In genomic region chr5:171863928-171864327, GRCh38 we compare ENCODE assay signal across 18 cellular contexts.
A peak's percentile ranks its signal among the peaks of the same experiment; 100 is the strongest.
DNase-seq lines count a peak whose midpoint lies in the region; ATAC-seq and TF ChIP-seq lines count a peak whose summit lies in the region.
"Had no signal": no experiment of that assay in that cellular context is flagged by ENCODE, and none has a peak within 500 bp of the region (broad histone marks: within the 10 kb centered on the region; RNA-seq: fewer than 3 reads in every experiment).

No MANE protein-coding gene starts in this region.

- H3K36me3 Mint-ChIP-seq in activated naive CD4-positive, alpha-beta T cell treated with anti-CD3 and anti-CD28 coated beads, Interleukin-2, amount 10 ng/mL, durations not matched to agents 7 days and 5 days = peaks cover 18% of the 10 kb centered on the region

- no peak overlapping the region for H3K27ac Mint-ChIP-seq in activated naive CD4-positive, alpha-beta T cell treated with anti-CD3 and anti-CD28 coated beads, Interleukin-2, amount 10 ng/mL, durations not matched to agents 7 days and 5 days
- H3K27ac Mint-ChIP-seq: activated T-helper 17 cell treated with anti-CD3 and anti-CD28 coated beads, Interleukin-2, amount 50 U/mL, for 72 hours had no signal

- peak overlapping the region; percentile 49 for H3K4me2 ChIP-seq in mesenchymal stem cell (ENCODE audit: low read length, poor library complexity, severe bottlenecking)

- no peak overlapping the region for H3K4ac ChIP-seq in mesenchymal stem cell (ENCODE audit: low read depth in 1 of 2, low read length in 2 of 2)

- H3K18ac ChIP-seq in mesenchymal stem cell (ENCODE audit: low read depth in 1 of 2, low read length in 2 of 2) = no peak overlapping the region

- no peak overlapping the region for H3K4me3 Mint-ChIP-seq in activated naive CD4-positive, alpha-beta T cell treated with anti-CD3 and anti-CD28 coated beads, Interleukin-2, amount 10 ng/mL, durations not matched to agents 7 days and 5 days
- H3K4me3 Mint-ChIP-seq: activated T-helper 17 cell treated with anti-CD3 and anti-CD28 coated beads, Interleukin-2, amount 50 U/mL, for 72 hours; central memory CD8-positive, alpha-beta T cell had no signal

- no peak overlapping the region for H4K8ac ChIP-seq in mesenchymal stem cell (ENCODE audit: low read length)

- no peak overlapping the region for H2AK5ac ChIP-seq in mesenchymal stem cell (ENCODE audit: low read length, severe bottlenecking)

- peaks cover 9% of the 10 kb centered on the region for H3K4me1 Mint-ChIP-seq in activated naive CD4-positive, alpha-beta T cell treated with anti-CD3 and anti-CD28 coated beads, Interleukin-2, amount 10 ng/mL, durations not matched to agents 7 days and 5 days
- H3K4me1 Mint-ChIP-seq: activated T-helper 17 cell treated with anti-CD3 and anti-CD28 coated beads, Interleukin-2, amount 50 U/mL, for 72 hours; central memory CD8-positive, alpha-beta T cell had no signal

- no peak overlapping the region for H2AFZ ChIP-seq in mesenchymal stem cell (ENCODE audit: low read depth, low read length)
- H2AFZ ChIP-seq: parathyroid adenoma had no signal

- H3K9ac ChIP-seq in mesenchymal stem cell (ENCODE audit: low read length) = peak overlapping the region; percentile 69
- H3K9ac ChIP-seq: parathyroid adenoma had no signal

- no peak for ATAC-seq in HG02870 (IDR thresholded peaks at IDR 0.05; ENCODE audit: unreplicated experiment)
- ATAC-seq: activated T-helper 17 cell treated with anti-CD3 and anti-CD28 coated beads, Interleukin-2, amount 50 U/mL, for 72 hours; K562 had no signal

- H3K4me3 ChIP-seq in choroid plexus epithelial cell (ENCODE audit: low read depth, low read length) (no peak overlapping the region), mesenchymal stem cell (ENCODE audit: insufficient read depth in 1 of 2, low read depth in 1 of 2, low read length in 2 of 2) (peak overlapping the region in 1 of 2 experiments; percentile 22)
- H3K4me3 ChIP-seq: K562, uterus had no signal

- peaks cover 9 to 44% of the 10 kb centered on the region in 2 experiments for H3K36me3 ChIP-seq in mesenchymal stem cell (ENCODE audit: control insufficient read depth in 1 of 2, insufficient read depth in 2 of 2, low read depth in 1 of 2, low read length in 2 of 2)
- H3K36me3 ChIP-seq: uterus had no signal

- no peak overlapping the region for H2BK120ac ChIP-seq in mesenchymal stem cell (ENCODE audit: low read depth, low read length)

- H3K23ac ChIP-seq in mesenchymal stem cell (ENCODE audit: low read length in 2 of 2) = no peak overlapping the region

- no peak overlapping the region for H2BK5ac ChIP-seq in mesenchymal stem cell (ENCODE audit: low read depth, low read length, poor library complexity, severe bottlenecking)

- H3K27ac ChIP-seq in mesenchymal stem cell (ENCODE audit: low read length, poor library complexity, severe bottlenecking) = peak overlapping the region; percentile 93
- H3K27ac ChIP-seq: parathyroid adenoma had no signal

- H3K14ac ChIP-seq in mesenchymal stem cell (ENCODE audit: low read length in 2 of 2) = no peak overlapping the region

- peaks cover 3% of the 10 kb centered on the region for H3K4me1 ChIP-seq in mesenchymal stem cell (ENCODE audit: control insufficient read depth, insufficient read depth, low read depth, low read length)
- H3K4me1 ChIP-seq: parathyroid adenoma, uterus had no signal

- no peaks in the 10 kb centered on the region for H3K27me3 ChIP-seq in mesenchymal stem cell (ENCODE audit: control insufficient read depth in 1 of 2, insufficient read depth in 1 of 2, low read length in 2 of 2)
- H3K27me3 ChIP-seq: uterus had no signal

- H3K9me3 Mint-ChIP-seq in activated naive CD4-positive, alpha-beta T cell treated with anti-CD3 and anti-CD28 coated beads, Interleukin-2, amount 10 ng/mL, durations not matched to agents 7 days and 5 days = no peaks in the 10 kb centered on the region
- H3K9me3 Mint-ChIP-seq: activated T-helper 17 cell treated with anti-CD3 and anti-CD28 coated beads, Interleukin-2, amount 50 U/mL, for 72 hours; central memory CD8-positive, alpha-beta T cell had no signal

- DNase-seq in AG08395 (ENCODE audit: low spot score) (peak; percentile 72), HS-5 (ENCODE audit: low read depth) (peak; percentile 42), choroid plexus epithelial cell (ENCODE audit: low read depth) (peak; percentile 93), mesenchymal stem cell (peak; percentile 52), foreskin melanocyte (no peak), H4 (ENCODE audit: low spot score) (no peak)
- DNase-seq in activated naive CD4-positive, alpha-beta T cell treated with anti-CD3 and anti-CD28 coated beads, Interleukin-2, amount 10 ng/mL, durations not matched to agents 7 days and 5 days = no peak
- DNase-seq: AML-193, DMS79 treated with DMSO at 0.1 percent for 48 hours, NCI-H82, SHP77, T-helper 9 cell, uterus had no signal

- no peak overlapping the region for H2BK15ac ChIP-seq in mesenchymal stem cell (ENCODE audit: low read depth, poor library complexity, severe bottlenecking)

- H3K79me1 ChIP-seq in mesenchymal stem cell (replicated peaks; ENCODE audit: low read length, poor library complexity, severe bottlenecking) = peaks cover 36% of the 10 kb centered on the region

- no peaks in the 10 kb centered on the region for H3K27me3 Mint-ChIP-seq in activated naive CD4-positive, alpha-beta T cell treated with anti-CD3 and anti-CD28 coated beads, Interleukin-2, amount 10 ng/mL, durations not matched to agents 7 days and 5 days
- H3K27me3 Mint-ChIP-seq: activated T-helper 17 cell treated with anti-CD3 and anti-CD28 coated beads, Interleukin-2, amount 50 U/mL, for 72 hours; central memory CD8-positive, alpha-beta T cell had no signal

- H2BK12ac ChIP-seq in mesenchymal stem cell (ENCODE audit: low read length in 2 of 2) = no peak overlapping the region

- CTCF ChIA-PET in activated naive CD4-positive, alpha-beta T cell treated with anti-CD3 and anti-CD28 coated beads, Interleukin-2, amount 10 ng/mL, durations not matched to agents 7 days and 5 days (lab: Charles Lee) = no interaction called here

- H3K9me3 ChIP-seq in mesenchymal stem cell (ENCODE audit: control insufficient read depth, low read length) = no peaks in the 10 kb centered on the region
- H3K9me3 ChIP-seq: uterus had no signal

- TF ChIP-seq CTCF in choroid plexus epithelial cell (conservative IDR thresholded peaks at IDR 0.05; ENCODE audit: low read depth, low read length) = no peak

- H4K91ac ChIP-seq in mesenchymal stem cell (ENCODE audit: low read length) = no peak overlapping the region

- WGBS in mesenchymal stem cell = 80% methylated on average over 2 of the region's 6 CpGs

Comparison
In these comparisons a context has a peak if more than half of its experiments do, and no peak if none do; other contexts are left out.
1. DNase-seq: peak in AG08395 (single experiment), HS-5 (single experiment), choroid plexus epithelial cell (single experiment) and mesenchymal stem cell (single experiment); none in foreskin melanocyte (single experiment), H4 (single experiment) and activated naive CD4-positive, alpha-beta T cell treated with anti-CD3 and anti-CD28 coated beads, Interleukin-2, amount 10 ng/mL, durations not matched to agents 7 days and 5 days (single experiment).